2 cellular contexts compared by ENCODE assay signal in genomic region chr6:163760860-163761259, GRCh38.
TF ChIP-seq lines count a peak whose summit lies in the region.

No MANE protein-coding gene starts in this region.

TF ChIP-seq in IMR-90, 13 proteins besides CTCF, POLR2A, EP300 and RAD21:
- TF ChIP-seq, protein P1, sequence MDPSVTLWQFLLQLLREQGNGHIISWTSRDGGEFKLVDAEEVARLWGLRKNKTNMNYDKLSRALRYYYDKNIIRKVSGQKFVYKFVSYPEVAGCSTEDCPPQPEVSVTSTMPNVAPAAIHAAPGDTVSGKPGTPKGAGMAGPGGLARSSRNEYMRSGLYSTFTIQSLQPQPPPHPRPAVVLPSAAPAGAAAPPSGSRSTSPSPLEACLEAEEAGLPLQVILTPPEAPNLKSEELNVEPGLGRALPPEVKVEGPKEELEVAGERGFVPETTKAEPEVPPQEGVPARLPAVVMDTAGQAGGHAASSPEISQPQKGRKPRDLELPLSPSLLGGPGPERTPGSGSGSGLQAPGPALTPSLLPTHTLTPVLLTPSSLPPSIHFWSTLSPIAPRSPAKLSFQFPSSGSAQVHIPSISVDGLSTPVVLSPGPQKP (IDR thresholded peaks at IDR 0.05; ENCODE audit: borderline replicate concordance, low read depth, low read length) = no peak
- TF ChIP-seq USF2 (IDR thresholded peaks at IDR 0.05; ENCODE audit: low read depth, low read length) (no peak), FOS (IDR thresholded peaks at IDR 0.05; ENCODE audit: low read depth, low read length) (no peak), CHD1 (IDR thresholded peaks at IDR 0.05; ENCODE audit: low read depth, low read length) (no peak), MXI1 (IDR thresholded peaks at IDR 0.05; ENCODE audit: borderline replicate concordance, low read depth, low read length) (no peak), MAZ (IDR thresholded peaks at IDR 0.05; ENCODE audit: borderline replicate concordance, low read depth, low read length) (no peak), SMC3 (IDR thresholded peaks at IDR 0.05; ENCODE audit: low read depth, low read length) (no peak), BHLHE40 (IDR thresholded peaks at IDR 0.05; ENCODE audit: low read depth, low read length) (no peak), NFE2L2 (IDR thresholded peaks at IDR 0.05; ENCODE audit: low read depth, low read length) (no peak), MAFK (IDR thresholded peaks at IDR 0.05; ENCODE audit: low read depth, low read length) (no peak), RFX5 (IDR thresholded peaks at IDR 0.05; ENCODE audit: low read depth, low read length) (no peak), RCOR1 (IDR thresholded peaks at IDR 0.05; ENCODE audit: insufficient replicate concordance, low read length) (no peak)

TF ChIP-seq in K562, 482 proteins besides CTCF, POLR2A, EP300 and RAD21:
- peak; percentile 61 for TF ChIP-seq USF2 (CRISPR knock-in tag; IDR thresholded peaks at IDR 0.05)
- TF ChIP-seq TFE3 (CRISPR knock-in tag; IDR thresholded peaks at IDR 0.05) = peak; percentile 57
- no peak for TF ChIP-seq BHLHE40 (IDR thresholded peaks at IDR 0.05; ENCODE audit: low read length)
- peak; percentile 31; the same call in 1 of the 2 replicates for TF ChIP-seq RAD51 (IDR thresholded peaks at IDR 0.05; ENCODE audit: borderline replicate concordance, low read depth)
- no peak for TF ChIP-seq TCF15 (CRISPR knock-in tag; IDR thresholded peaks at IDR 0.05)
